In the genomic region with DNA sequence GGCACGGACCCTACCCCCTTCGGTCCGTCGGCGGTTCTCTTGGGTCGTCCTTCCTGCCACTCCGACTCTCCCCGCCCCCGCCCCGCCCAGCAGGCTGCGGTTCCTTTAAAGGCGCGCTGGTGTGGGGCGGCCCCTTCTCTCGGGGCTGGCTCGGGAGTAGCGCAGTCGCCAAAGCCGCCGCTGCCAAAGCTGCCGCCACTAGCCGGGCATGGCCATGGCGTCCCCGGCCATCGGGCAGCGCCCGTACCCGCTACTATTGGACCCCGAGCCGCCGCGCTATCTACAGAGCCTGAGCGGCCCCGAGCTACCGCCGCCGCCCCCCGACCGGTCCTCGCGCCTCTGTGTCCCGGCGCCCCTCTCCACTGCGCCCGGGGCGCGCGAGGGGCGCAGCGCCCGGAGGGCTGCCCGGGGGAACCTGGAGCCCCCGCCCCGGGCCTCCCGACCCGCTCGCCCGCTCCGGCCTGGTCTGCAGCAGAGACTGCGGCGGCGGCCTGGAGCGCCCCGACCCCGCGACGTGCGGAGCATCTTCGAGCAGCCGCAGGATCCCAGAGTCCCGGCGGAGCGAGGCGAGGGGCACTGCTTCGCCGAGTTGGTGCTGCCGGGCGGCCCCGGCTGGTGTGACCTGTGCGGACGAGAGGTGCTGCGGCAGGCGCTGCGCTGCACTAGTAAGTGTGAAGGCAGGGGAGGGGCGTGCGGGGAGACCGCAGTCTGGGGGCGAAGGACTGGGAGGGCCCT, we compare ENCODE assay signal across 8 cellular contexts. TPM values are rescaled to one million over a fixed set of nuclear protein-coding genes. Genes with fewer than 3 reads are reported as not detected.
A peak's percentile ranks its signal among the peaks of the same experiment; 100 is the strongest.
DNase-seq lines count a peak whose midpoint lies in the region; ATAC-seq, FAIRE-seq and TF ChIP-seq lines count a peak whose summit lies in the region.

A gene with protein sequence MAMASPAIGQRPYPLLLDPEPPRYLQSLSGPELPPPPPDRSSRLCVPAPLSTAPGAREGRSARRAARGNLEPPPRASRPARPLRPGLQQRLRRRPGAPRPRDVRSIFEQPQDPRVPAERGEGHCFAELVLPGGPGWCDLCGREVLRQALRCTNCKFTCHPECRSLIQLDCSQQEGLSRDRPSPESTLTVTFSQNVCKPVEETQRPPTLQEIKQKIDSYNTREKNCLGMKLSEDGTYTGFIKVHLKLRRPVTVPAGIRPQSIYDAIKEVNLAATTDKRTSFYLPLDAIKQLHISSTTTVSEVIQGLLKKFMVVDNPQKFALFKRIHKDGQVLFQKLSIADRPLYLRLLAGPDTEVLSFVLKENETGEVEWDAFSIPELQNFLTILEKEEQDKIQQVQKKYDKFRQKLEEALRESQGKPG (plus strand): TSS at position 137 of the 735 bp plus-strand sequence. CDS start 72 bp downstream, at position 209.

- peaks cover 31% of the 10 kb centered on the region for H3K27me3 Mint-ChIP-seq in activated CD4-positive, alpha-beta T cell treated with anti-CD3 and anti-CD28 coated beads for 36 hours

- peak within 1 kb of the TSS; percentile 49 for H3K27ac Mint-ChIP-seq in activated CD4-positive, alpha-beta T cell treated with anti-CD3 and anti-CD28 coated beads for 36 hours

- intact Hi-C loops in activated CD4-positive, alpha-beta T cell treated with anti-CD3 and anti-CD28 coated beads for 36 hours (cut with DNase I, micrococcal nuclease): loop anchor here (1.0 to 5.0 kb wide), 5 partner anchors 37 to 128 kb away; a partner anchor contains a TSS
- intact Hi-C loops in HepG2 (cut with micrococcal nuclease; ENCODE audit: unreplicated experiment): loop anchor here (2.0 kb wide), 1 partner anchor 75 kb away; no protein-coding TSS in a partner anchor

- in situ Hi-C loops in HepG2 (cut with HindIII; ENCODE audit: extremely low pct_ligation_motif_present, low pct_unique_long_range_greater_than_20kb): loop anchor here (5.0 kb wide), 1 partner anchor 35 kb away; no protein-coding TSS in a partner anchor

- no peak within 1 kb of the TSS for H3K27ac ChIP-seq in HepG2 (ENCODE audit: extremely low read length, insufficient read depth, low read length)

- CTCF ChIA-PET in activated CD4-positive, alpha-beta T cell treated with anti-CD3 and anti-CD28 coated beads for 36 hours (lab: Charles Lee): interaction anchor here (0.7 to 3.0 kb wide), 13 partner anchors 9 to 367 kb away, joined by 3 to 16 read pairs (median 4); no protein-coding TSS in a partner anchor
- CTCF ChIA-PET in HepG2 (lab: Yijun Ruan, JAX; ENCODE audit: low intra/inter-chr PET ratio, low total read pairs): no interaction called here

- TF ChIP-seq POLR2A in HepG2 (IDR thresholded peaks at IDR 0.05; ENCODE audit: insufficient read depth in 1 of 2, low read depth in 2 of 2, low read length in 2 of 2): no peak; a peak in 1 of 4 replicates

- no TSS peak for BruUV-seq in HepG2 (replicated peaks; lab: Mats Ljungman, UMichigan)

- H4K20me1 ChIP-seq in HepG2 (ENCODE audit: insufficient read depth, low read length): no peaks in the 10 kb centered on the region

- H3K9me3 Mint-ChIP-seq in activated CD4-positive, alpha-beta T cell treated with anti-CD3 and anti-CD28 coated beads for 36 hours (ENCODE audit: low read depth): no peaks in the 10 kb centered on the region

- H3K4me1 ChIP-seq in HepG2 (ENCODE audit: insufficient read depth, low read length): peaks cover 60% of the 10 kb centered on the region

- TF ChIP-seq EP300 in HepG2 (IDR thresholded peaks at IDR 0.05; ENCODE audit: low read depth in 2 of 2, low read length in 2 of 2) (no peak), HepG2 (CRISPR knock-in tag; IDR thresholded peaks at IDR 0.05; ENCODE audit: borderline replicate concordance) (no peak)

- peak within 1 kb of the TSS; percentile 61 for H3K4me3 ChIP-seq in choroid plexus epithelial cell (ENCODE audit: low read depth, low read length)
- H3K4me3 ChIP-seq in HepG2 (replicated peaks in 1 of 3; ENCODE audit: insufficient read depth in 1 of 3, low read depth in 2 of 3, low read length in 3 of 3): peak within 1 kb of the TSS; percentile 46 to 68 (median 55); a peak in 5 of 6 replicates

- TF ChIP-seq CTCF in choroid plexus epithelial cell (conservative IDR thresholded peaks at IDR 0.05; ENCODE audit: low read depth, low read length): no peak
- TF ChIP-seq CTCF in HepG2 (CRISPR knock-in tag; IDR thresholded peaks at IDR 0.05): no peak

- FAIRE-seq in HepG2 (lab: Jason Lieb, UNC): no peak

- H3K36me3 ChIP-seq in HepG2 (replicated peaks in 1 of 2; ENCODE audit: control insufficient read depth in 1 of 2, insufficient read depth in 2 of 2, low read length in 2 of 2): no peaks in the 10 kb centered on the region

- ATAC-seq in GM21825 (IDR thresholded peaks at IDR 0.05; ENCODE audit: unreplicated experiment) (peak; percentile 45), HepG2 (peak; percentile 59)
- ATAC-seq in activated CD4-positive, alpha-beta T cell treated with anti-CD3 and anti-CD28 coated beads for 36 hours: peak; percentile 78

- POLR2A ChIA-PET in activated CD4-positive, alpha-beta T cell treated with anti-CD3 and anti-CD28 coated beads for 36 hours (lab: Charles Lee): interaction anchor here (0.5 to 0.6 kb wide), 3 partner anchors 63 to 205 kb away, joined by 3 to 6 read pairs (median 3); no protein-coding TSS in a partner anchor
- POLR2A ChIA-PET in HepG2 (lab: Yijun Ruan, JAX): interaction anchor here (1.1 kb wide), 1 partner anchor 37 kb away, joined by 3 read pairs; a partner anchor contains a TSS

- peak; percentile 34 for DNase-seq in DMS53 treated with DMSO at 0.1 percent for 48 hours (lab: John Stamatoyannopoulos, UW; ENCODE audit: unreplicated experiment)
- peak; percentile 60 for DNase-seq in NCI-H1092 treated with DMSO at 0.1 percent for 48 hours (lab: John Stamatoyannopoulos, UW)
- DNase-seq in activated CD4-positive, alpha-beta T cell treated with anti-CD3 and anti-CD28 coated beads for 36 hours: peak; percentile 90
- DNase-seq in choroid plexus epithelial cell (ENCODE audit: low read depth): peak; percentile 65
- DNase-seq in HepG2 (ENCODE audit: low spot score): no peak
- peak; percentile 82 for DNase-seq in stimulated activated CD4-positive, alpha-beta T cell treated with anti-CD3 and anti-CD28 coated beads, Interleukin-4, amount 100 ng/mL, for 24 hours
- DNase-seq in NCI-H526 treated with DMSO at 0.1 percent for 48 hours (lab: John Stamatoyannopoulos, UW): no peak

- no peaks in the 10 kb centered on the region for H3K79me2 ChIP-seq in HepG2 (ENCODE audit: insufficient read depth, low read length)

- peaks cover 47% of the 10 kb centered on the region for H3K4me1 Mint-ChIP-seq in activated CD4-positive, alpha-beta T cell treated with anti-CD3 and anti-CD28 coated beads for 36 hours

- H3K9ac ChIP-seq in HepG2 (ENCODE audit: insufficient read depth, low read depth, low read length): no peak within 1 kb of the TSS

- peak within 1 kb of the TSS; percentile 74 for H3K4me2 ChIP-seq in HepG2 (ENCODE audit: low read depth, low read length)

- TF ChIP-seq RAD21 in HepG2 (CRISPR knock-in tag; IDR thresholded peaks at IDR 0.05): no peak

- no peaks in the 10 kb centered on the region for H3K9me3 ChIP-seq in HepG2 (ENCODE audit: low read length)

- no CpG with 5 or more reads among the region's 88 CpGs for WGBS in HepG2 (ENCODE audit: low lambda C conversion rate)

- H3K27me3 ChIP-seq in HepG2 (ENCODE audit: control insufficient read depth in 1 of 2, insufficient read depth in 2 of 2, low read length in 2 of 2): peaks cover 0 to 13% of the 10 kb centered on the region in 2 experiments; a peak in 2 of 5 replicates

- H3K36me3 Mint-ChIP-seq in activated CD4-positive, alpha-beta T cell treated with anti-CD3 and anti-CD28 coated beads for 36 hours (ENCODE audit: low read depth): no peaks in the 10 kb centered on the region

- H2AFZ ChIP-seq in HepG2 (ENCODE audit: low read length): no peak within 1 kb of the TSS

- H3K4me3 Mint-ChIP-seq in activated CD4-positive, alpha-beta T cell treated with anti-CD3 and anti-CD28 coated beads for 36 hours: peak within 1 kb of the TSS; percentile 63

TF ChIP-seq in HepG2, 621 proteins besides CTCF, POLR2A, EP300 and RAD21 (continues in another document):
- no peak for TF ChIP-seq STAT5B (CRISPR knock-in tag; IDR thresholded peaks at IDR 0.05)

RNA-seq across cellular contexts. Expression of the gene that starts here (rescaled TPM):
- 100 to 1,000 TPM; 223 to 239 TPM for total RNA-seq in activated CD4-positive, alpha-beta T cell treated with anti-CD3 and anti-CD28 coated beads for 36 hours
- total RNA-seq in HepG2 (2016; rRNA removed; fragmentation: Illumina TruSeq; extraction: Trizol): 0.18 and 0.49 TPM in 2 replicates
- total RNA-seq in HepG2 (2016; cell fraction: cytosol; rRNA removed; fragmentation: Illumina TruSeq; extraction: Trizol; ENCODE audit: low read depth): 0.09 TPM in 1 of 2 replicates, not detected in the other
- 0.24 and 0.36 TPM in 2 replicates for total RNA-seq in HepG2 (2016; cell fraction: insoluble cytoplasmic fraction; rRNA removed; fragmentation: Illumina TruSeq; extraction: Trizol)
- total RNA-seq in HepG2 (2016; cell fraction: membrane; rRNA removed; fragmentation: Illumina TruSeq; extraction: Trizol): 0.14 and 0.19 TPM in 2 replicates
- 0.22 and 0.47 TPM in 2 replicates for total RNA-seq in HepG2 (2016; cell fraction: nucleus; rRNA removed; fragmentation: Illumina TruSeq; extraction: Trizol)
- 0.40 and 0.50 TPM in 2 replicates for polyA plus RNA-seq in HepG2 (2011; rRNA removed)
- 0.27 and 0.47 TPM in 2 replicates for polyA plus RNA-seq in HepG2 (2011; cell fraction: cytosol; rRNA removed)
- 0.58 and 0.66 TPM in 2 replicates for polyA plus RNA-seq in HepG2 (2011; cell fraction: nucleus; rRNA removed)
- polyA plus RNA-seq in HepG2 (2012): 0.76 and 2.1 TPM in 2 replicates
- polyA plus RNA-seq in HepG2 (2016; cell fraction: cytosol; fragmentation: Illumina TruSeq; extraction: Trizol; ENCODE audit: low read depth): 0.03 and 0.06 TPM in 2 replicates
- polyA plus RNA-seq in HepG2 (2016; cell fraction: insoluble cytoplasmic fraction; fragmentation: Illumina TruSeq; extraction: Trizol; ENCODE audit: low read depth): 0.21 and 0.29 TPM in 2 replicates
- polyA plus RNA-seq in HepG2 (2016; cell fraction: membrane; fragmentation: Illumina TruSeq; extraction: Trizol; ENCODE audit: low read depth): 0.09 and 0.11 TPM in 2 replicates
- 0.43 and 0.48 TPM in 2 replicates for polyA plus RNA-seq in HepG2 (2016; cell fraction: nucleus; fragmentation: Illumina TruSeq; extraction: Trizol; ENCODE audit: insufficient read depth, low read depth)
- 0.30 and 18.0 TPM in 2 replicates for polyA minus RNA-seq in HepG2 (2011; rRNA and poly(A)+ RNA removed; ENCODE audit: low replicate concordance)
- polyA minus RNA-seq in HepG2 (2011; cell fraction: cytosol; rRNA and poly(A)+ RNA removed): 0.49 and 1.3 TPM in 2 replicates
- 0.26 and 0.50 TPM in 2 replicates for polyA minus RNA-seq in HepG2 (2011; cell fraction: nucleus; rRNA and poly(A)+ RNA removed)

Comparison
In these comparisons a context has a peak if more than half of its experiments do, and no peak if none do; other contexts are left out.
1. RNA of the gene that starts here (total RNA-seq): 223 to 239 TPM in activated CD4-positive, alpha-beta T cell treated with anti-CD3 and anti-CD28 coated beads for 36 hours; 0.09 to 0.49 TPM in HepG2; every median in the first group is over 100 times any median in the second.
2. DNase-seq: peak in DMS53 treated with DMSO at 0.1 percent for 48 hours (single experiment), NCI-H1092 treated with DMSO at 0.1 percent for 48 hours (single experiment), activated CD4-positive, alpha-beta T cell treated with anti-CD3 and anti-CD28 coated beads for 36 hours (single experiment), choroid plexus epithelial cell (single experiment) and stimulated activated CD4-positive, alpha-beta T cell treated with anti-CD3 and anti-CD28 coated beads, Interleukin-4, amount 100 ng/mL, for 24 hours (single experiment); none in HepG2 (single experiment) and NCI-H526 treated with DMSO at 0.1 percent for 48 hours (single experiment).
3. Peak in every context shown above with its lines, with median percentiles within 50 percentile points of each other: ATAC-seq.